ENCODE assay signal across 2 cellular contexts in the genomic region with DNA sequence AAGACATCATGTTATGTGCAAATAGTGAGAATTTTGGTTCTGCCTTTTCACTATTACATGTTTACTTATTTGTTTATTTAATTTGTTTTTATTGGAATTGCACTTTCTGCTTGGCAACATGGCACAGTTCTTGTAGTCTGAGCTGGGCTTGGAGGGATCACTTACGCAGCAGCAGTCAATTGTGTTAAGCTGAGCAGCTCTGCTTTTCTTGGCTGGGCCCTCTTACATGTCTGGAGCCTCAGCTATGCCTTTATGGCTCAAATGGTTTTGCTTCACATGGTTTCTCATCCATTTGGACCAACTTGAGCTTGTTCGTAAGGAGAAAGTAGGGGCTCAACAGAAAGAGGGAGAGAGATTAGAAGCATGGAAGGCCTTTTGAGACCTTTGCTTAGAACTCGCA.
TF ChIP-seq lines count a peak whose summit lies in the region.

No MANE protein-coding gene starts in this region.

TF ChIP-seq in GM23338, 12 proteins besides CTCF, POLR2A, EP300 and RAD21 (continues in another document):
- TF ChIP-seq EZH2phosphoT487 (IDR thresholded peaks at IDR 0.05; ENCODE audit: unreplicated experiment) (no peak), POLR2AphosphoS5 (IDR thresholded peaks at IDR 0.05; ENCODE audit: low read depth) (no peak), ZNF114 (CRISPR knock-in tag; IDR thresholded peaks at IDR 0.05) (no peak), JUNB (IDR thresholded peaks at IDR 0.05; ENCODE audit: unreplicated experiment) (no peak), STAT1 (IDR thresholded peaks at IDR 0.05; ENCODE audit: unreplicated experiment) (no peak), ETS1 (IDR thresholded peaks at IDR 0.05) (no peak), EZH2 (IDR thresholded peaks at IDR 0.05; ENCODE audit: low read depth, unreplicated experiment) (no peak), NANOG (IDR thresholded peaks at IDR 0.05; ENCODE audit: borderline replicate concordance) (no peak), ZNF331 (CRISPR knock-in tag; IDR thresholded peaks at IDR 0.05; ENCODE audit: low read depth) (no peak), CREB1 (CRISPR knock-in tag; IDR thresholded peaks at IDR 0.05; ENCODE audit: low read depth) (no peak), ZNF462 (CRISPR knock-in tag; IDR thresholded peaks at IDR 0.05) (no peak)

TF ChIP-seq in H1, 55 proteins besides CTCF, POLR2A, EP300 and RAD21:
- no peak for TF ChIP-seq EZH2 (IDR thresholded peaks at IDR 0.05; ENCODE audit: low read depth, low read length, severe bottlenecking)
- TF ChIP-seq TAF7 (optimal IDR thresholded peaks at IDR 0.05; ENCODE audit: borderline replicate concordance, low read depth, low read length) = no peak
